ENCODE assay signal across 33 cellular contexts in the genomic region with DNA sequence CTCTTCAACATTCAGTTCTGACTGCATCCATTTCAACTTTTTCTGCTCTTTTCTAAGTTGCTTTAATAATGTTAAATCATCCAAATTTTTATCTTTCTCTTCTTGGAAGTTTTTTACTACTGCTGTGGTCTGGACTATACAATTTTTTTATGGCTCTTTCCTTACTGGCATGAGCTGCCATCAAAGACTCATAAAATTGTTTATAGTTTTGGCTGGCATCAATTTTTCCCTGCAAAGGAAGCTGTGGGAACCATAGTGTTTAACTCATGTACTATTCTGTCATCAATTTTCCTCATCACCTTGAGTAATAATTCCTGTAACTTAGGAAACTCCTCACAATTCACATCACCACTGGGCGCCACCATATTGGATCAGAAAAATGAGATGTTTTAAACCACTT.
DNase-seq lines count a peak whose midpoint lies in the region; ATAC-seq and TF ChIP-seq lines count a peak whose summit lies in the region.
"Had no signal": no experiment of that assay in that cellular context is flagged by ENCODE, and none has a peak within 500 bp of the region (broad histone marks: within the 10 kb centered on the region; RNA-seq: fewer than 3 reads in every experiment).

No MANE protein-coding gene starts in this region.

- CTCF ChIA-PET in PC-3 (lab: Charles Lee): no interaction called here

- H2AFZ ChIP-seq in PC-3 (ENCODE audit: low read length): no peak overlapping the region

- peaks cover 9% of the 10 kb centered on the region; the same call in 1 of the 2 replicates for H3K9me2 ChIP-seq in PC-3 (replicated peaks; ENCODE audit: low read length)

- POLR2A ChIA-PET in PC-3 (lab: Charles Lee; ENCODE audit: unreplicated experiment): no interaction called here

- no peaks in the 10 kb centered on the region for H4K20me1 ChIP-seq in PC-3 (ENCODE audit: low read length)
- H4K20me1 ChIP-seq: BLaER1; BLaER1 treated with 17β-estradiol and CSF1 and Interleukin-3, amounts not matched to agents 10 nM and 100 nM had no signal

- no peak overlapping the region for H3K9ac ChIP-seq in PC-3 (ENCODE audit: low read length)
- H3K9ac ChIP-seq: BLaER1; BLaER1 treated with 17β-estradiol and CSF1 and Interleukin-3, amounts not matched to agents 10 nM and 100 nM had no signal

- TF ChIP-seq CTCF in LNCaP clone FGC (IDR thresholded peaks at IDR 0.05; ENCODE audit: control insufficient read depth, extremely low read depth, insufficient read depth) (no peak), PC-3 (conservative IDR thresholded peaks at IDR 0.05; ENCODE audit: low read depth, low read length) (no peak), mucosa of descending colon (IDR thresholded peaks at IDR 0.05) (no peak)

- H3K36me3 ChIP-seq in PC-3 (ENCODE audit: low read depth, low read length) (no peaks in the 10 kb centered on the region), mucosa of descending colon (ENCODE audit: low read depth) (no peaks in the 10 kb centered on the region)
- H3K36me3 ChIP-seq: BE2C; BLaER1; BLaER1 treated with 17β-estradiol and CSF1 and Interleukin-3, amounts not matched to agents 10 nM and 100 nM had no signal

- intact Hi-C loops in PC-3 (cut with micrococcal nuclease) (loop anchor here (1.0 kb wide), 1 partner anchor 26 kb away; no protein-coding TSS in a partner anchor), left colon (cut with DNase I, micrococcal nuclease) (no loop called here), mucosa of descending colon (cut with DNase I, micrococcal nuclease) (no loop called here)

- ATAC-seq in PC-3: peak; percentile 81
- ATAC-seq in left colon: peak; percentile 96
- ATAC-seq in mucosa of descending colon: peak; percentile 87
- ATAC-seq: A549; CD8-positive, alpha-beta T cell had no signal

- H3K4me1 ChIP-seq in PC-3 (ENCODE audit: insufficient read depth, low read length) (no peaks in the 10 kb centered on the region), mucosa of descending colon (ENCODE audit: low read depth) (peaks cover 6% of the 10 kb centered on the region)
- H3K4me1 ChIP-seq: A549; BE2C; BLaER1; BLaER1 treated with 17β-estradiol and CSF1 and Interleukin-3, amounts not matched to agents 10 nM and 100 nM; Caco-2 had no signal

- no peaks in the 10 kb centered on the region for H3F3A ChIP-seq in PC-3 (ENCODE audit: low read length, unreplicated experiment)

- BruUV-seq in PC-3 (replicated peaks; lab: Mats Ljungman, UMichigan): no TSS peak

- H3K79me2 ChIP-seq in PC-3 (ENCODE audit: low read length): no peaks in the 10 kb centered on the region

- peak; percentile 22 for DNase-seq in LNCaP clone FGC (ENCODE audit: low read depth)
- DNase-seq in PC-3: no peak
- no peak for DNase-seq in left colon
- no peak for DNase-seq in mucosa of descending colon
- no peak for DNase-seq in NCI-H82 treated with DMSO at 0.1 percent for 48 hours (lab: John Stamatoyannopoulos, UW; ENCODE audit: unreplicated experiment)
- DNase-seq in activated CD8-positive, alpha-beta memory T cell treated with anti-CD3 and anti-CD28 coated beads, Interleukin-2, amount 50 U/mL, for 48 hours: no peak
- no peak for DNase-seq in cerebellum (ENCODE audit: low spot score)
- DNase-seq in activated T-cell treated with anti-CD3 and anti-CD28 coated beads, Interleukin-2, amount 50 U/mL, for 48 hours: no peak
- DNase-seq: 8988T; ACHN; AML-193; BE2C; C1 segment of cervical spinal cord; Caco-2; Calu3; CD4-positive, alpha-beta memory T cell; CD4-positive, alpha-beta T cell; CD4-positive, CD25-positive, alpha-beta regulatory T cell; CD8-positive, alpha-beta memory T cell; CD8-positive, alpha-beta T cell; COR-L47; DMS 273 treated with DMSO at 0.1 percent for 48 hours; DMS153; DMS53; DMS79; DMS79 treated with DMSO at 0.1 percent for 48 hours; DND-41; EL had no signal

- H3K27me3 ChIP-seq in PC-3 (ENCODE audit: low read length): peaks cover 42% of the 10 kb centered on the region
- H3K27me3 ChIP-seq: BE2C; BLaER1; BLaER1 treated with 17β-estradiol and CSF1 and Interleukin-3, amounts not matched to agents 10 nM and 100 nM had no signal

- H3K27ac ChIP-seq in PC-3 (ENCODE audit: low read length): no peak overlapping the region
- H3K27ac ChIP-seq: 22Rv1; A549; BLaER1; BLaER1 treated with 17β-estradiol and CSF1 and Interleukin-3, amounts not matched to agents 10 nM and 100 nM; C4-2B had no signal

- H3K9me3 ChIP-seq in PC-3 (ENCODE audit: low read length) (no peaks in the 10 kb centered on the region), mucosa of descending colon (no peaks in the 10 kb centered on the region)
- H3K9me3 ChIP-seq: A549, BE2C, Caco-2 had no signal

- H3K4me3 ChIP-seq in LNCaP clone FGC (ENCODE audit: low read depth, low read length): no peak overlapping the region
- H3K4me3 ChIP-seq in PC-3 (ENCODE audit: low read length): no peak overlapping the region
- H3K4me3 ChIP-seq in mucosa of descending colon: no peak overlapping the region
- H3K4me3 ChIP-seq: A549; BLaER1; BLaER1 treated with 17β-estradiol and CSF1 and Interleukin-3, amounts not matched to agents 10 nM and 100 nM had no signal

- H3K4me2 ChIP-seq in PC-3 (ENCODE audit: low read length): no peak overlapping the region
- H3K4me2 ChIP-seq: A549; BLaER1; BLaER1 treated with 17β-estradiol and CSF1 and Interleukin-3, amounts not matched to agents 10 nM and 100 nM had no signal
